In genomic region chr7:4785371-4785770, GRCh38 we compare ENCODE assay signal across 30 cellular contexts.
"Had no signal": no experiment of that assay in that cellular context is flagged by ENCODE, and none has a peak within 500 bp of the region (broad histone marks: within the 10 kb centered on the region; RNA-seq: fewer than 3 reads in every experiment).

No MANE protein-coding gene starts in this region.

- ATAC-seq: activated CD4-positive, alpha-beta T cell treated with anti-CD3 and anti-CD28 coated beads for 36 hours; activated CD4-positive, CD25-positive, alpha-beta regulatory T cell treated with anti-CD3 and anti-CD28 coated beads, Interleukin-2, amount 50 U/mL, for 24 hours; activated CD8-positive, alpha-beta memory T cell treated with anti-CD3 and anti-CD28 coated beads, Interleukin-2, amount 10 ng/mL, durations not matched to agents 7 days and 5 days; activated CD8-positive, alpha-beta T cell treated with anti-CD3 and anti-CD28 coated beads, Interleukin-2, amount 10 ng/mL, durations not matched to agents 7 days and 5 days; activated naive CD8-positive, alpha-beta T cell treated with anti-CD3 and anti-CD28 coated beads, Interleukin-2, amount 50 U/mL, for 24 hours; T-cell; WTC11 had no signal

- DNase-seq: activated CD4-positive, alpha-beta memory T cell treated with anti-CD3 and anti-CD28 coated beads, Interleukin-2, amount 10 ng/mL, durations not matched to agents 7 days and 5 days; activated CD4-positive, alpha-beta T cell treated with anti-CD3 and anti-CD28 coated beads for 1 hour; activated CD4-positive, alpha-beta T cell treated with anti-CD3 and anti-CD28 coated beads for 36 hours; activated CD4-positive, alpha-beta T cell treated with anti-CD3 and anti-CD28 coated beads for 48 hours; activated CD4-positive, alpha-beta T cell treated with anti-CD3 and anti-CD28 coated beads, Interleukin-2, amount 10 ng/mL, durations not matched to agents 7 days and 5 days; activated CD4-positive, alpha-beta T cell treated with anti-CD3 and anti-CD28 coated beads, Interleukin-2, amount 50 U/mL, for 48 hours; activated CD4-positive, CD25-positive, alpha-beta regulatory T cell; activated CD8-positive, alpha-beta memory T cell treated with anti-CD3 and anti-CD28 coated beads for 24 hours; activated CD8-positive, alpha-beta memory T cell treated with anti-CD3 and anti-CD28 coated beads, Interleukin-2, amount 10 ng/mL, durations not matched to agents 7 days and 5 days; activated CD8-positive, alpha-beta memory T cell treated with anti-CD3 and anti-CD28 coated beads, Interleukin-2, amount 50 U/mL, for 48 hours; activated CD8-positive, alpha-beta T cell treated with anti-CD3 and anti-CD28 coated beads, Interleukin-2, amount 10 ng/mL, durations not matched to agents 7 days and 5 days; activated effector memory CD4-positive, alpha-beta T cell treated with Interleukin-2 at 50 U/mL for 16 hours; activated gamma-delta T cell; activated naive CD4-positive, alpha-beta T cell treated with anti-CD3 and anti-CD28 coated beads, Interleukin-2, amount 10 ng/mL, durations not matched to agents 7 days and 5 days; activated naive CD4-positive, alpha-beta T cell treated with Interleukin-2 at 50 U/mL for 16 hours; activated naive CD8-positive, alpha-beta T cell treated with anti-CD3 and anti-CD28 coated beads, Interleukin-2, amount 10 ng/mL, durations not matched to agents 7 days and 5 days; activated naive CD8-positive, alpha-beta T cell treated with anti-CD3 and anti-CD28 coated beads, Interleukin-2, amount 50 U/mL, for 24 hours; activated T-cell treated with anti-CD3 and anti-CD28 coated beads, Interleukin-2, amount 50 U/mL, for 24 hours; activated T-cell treated with anti-CD3 and anti-CD28 coated beads, Interleukin-2, amount 50 U/mL, for 48 hours; amygdala; anterior cingulate cortex; central memory CD4-positive, alpha-beta T cell; T-cell; T-helper 2 cell; T-helper 9 cell; WERI-Rb-1 had no signal

- H3K27me3 ChIP-seq: ascending aorta had no signal

- H3K4me3 ChIP-seq: ascending aorta had no signal

- H3K9me3 ChIP-seq: ascending aorta had no signal

- FAIRE-seq: bronchial epithelial cell had no signal

- H3K4me1 ChIP-seq: ascending aorta had no signal

- H3K27ac ChIP-seq: ascending aorta, WERI-Rb-1 had no signal
